26 cellular contexts compared by ENCODE assay signal in genomic region chr5:17357504-17357903, GRCh38.
"Had no signal": no experiment of that assay in that cellular context is flagged by ENCODE, and none has a peak within 500 bp of the region (broad histone marks: within the 10 kb centered on the region; RNA-seq: fewer than 3 reads in every experiment).

No MANE protein-coding gene starts in this region.

- H3K27me3 ChIP-seq: neural progenitor cell, neutrophil, right atrium auricular region, right lobe of liver, transverse colon, upper lobe of left lung had no signal

- H3K4me3 Mint-ChIP-seq: mesothelial cell of epicardium; natural killer cell; nephron progenitor cell; neural progenitor cell; stimulated activated memory B cell treated with anti-CD40 and anti-IgM and Interleukin-4, amounts not matched to agents 10 μg/mL and 1 μg/mL and 100 μg/mL, for 72 hours; stimulated activated naive CD8-positive, alpha-beta T cell treated with anti-CD3 and anti-CD28 coated beads, Interleukin-15, amount 100 ng/mL, for 72 hours had no signal

- H3K27ac ChIP-seq: left ventricle myocardium inferior, neural progenitor cell, neutrophil, parathyroid adenoma, right atrium auricular region, right lobe of liver, transverse colon, upper lobe of left lung had no signal

- DNase-seq: hypothalamus; islet precursor cell; left ventricle myocardium inferior; mesendoderm; naive B cell; natural killer cell; nephron progenitor cell; occipital lobe; right lobe of liver; stimulated activated CD4-positive, alpha-beta T cell treated with anti-CD3 and anti-CD28 coated beads, Interleukin-1b, Interleukin-23, amount 100 ng/mL, for 48 hours; stimulated activated CD4-positive, alpha-beta T cell treated with anti-CD3 and anti-CD28 coated beads, Interleukin-2, amount 100 ng/mL, for 48 hours; stimulated activated CD4-positive, alpha-beta T cell treated with anti-CD3 and anti-CD28 coated beads, Interleukin-4, amount 100 ng/mL, for 4 hours; stimulated activated CD8-positive, alpha-beta memory T cell treated with anti-CD3 and anti-CD28 coated beads, Interleukin-4, amount 100 ng/mL, for 48 hours; stimulated activated naive CD4-positive, alpha-beta T cell treated with Interleukin-2 at 50 U/mL for 16 hours; stimulated activated naive CD8-positive, alpha-beta T cell treated with anti-CD3 and anti-CD28 coated beads, Interleukin-15, amount 100 ng/mL, for 72 hours; substantia nigra; transverse colon; upper lobe of left lung had no signal

- H3K79me2 ChIP-seq: parathyroid adenoma had no signal

- H2AFZ ChIP-seq: neural progenitor cell, parathyroid adenoma had no signal

- H3K9ac ChIP-seq: neural progenitor cell, parathyroid adenoma had no signal

- H3K36me3 ChIP-seq: left ventricle myocardium inferior, neural progenitor cell, neutrophil, right atrium auricular region, right lobe of liver, transverse colon, upper lobe of left lung had no signal

- H3K4me2 ChIP-seq: neural progenitor cell, smooth muscle cell had no signal

- H3K4me1 Mint-ChIP-seq: natural killer cell; nephron progenitor cell; neural progenitor cell; stimulated activated naive CD8-positive, alpha-beta T cell treated with anti-CD3 and anti-CD28 coated beads, Interleukin-15, amount 100 ng/mL, for 72 hours had no signal

- H3K4me1 ChIP-seq: left ventricle myocardium inferior, parathyroid adenoma, right atrium auricular region, right lobe of liver, transverse colon, upper lobe of left lung had no signal

- H3K27ac Mint-ChIP-seq: mesothelial cell of epicardium; natural killer cell; nephron progenitor cell; neural progenitor cell; stimulated activated memory B cell treated with anti-CD40 and anti-IgM and Interleukin-4, amounts not matched to agents 10 μg/mL and 1 μg/mL and 100 μg/mL, for 72 hours; stimulated activated naive CD8-positive, alpha-beta T cell treated with anti-CD3 and anti-CD28 coated beads, Interleukin-15, amount 100 ng/mL, for 72 hours had no signal

- H3K36me3 Mint-ChIP-seq: mesothelial cell of epicardium, naive B cell, neural progenitor cell had no signal

- H3K9me3 ChIP-seq: neutrophil, right atrium auricular region, right lobe of liver, transverse colon, upper lobe of left lung had no signal

- H3K27me3 Mint-ChIP-seq: naive B cell; stimulated activated memory B cell treated with anti-CD40 and anti-IgM and Interleukin-4, amounts not matched to agents 10 μg/mL and 1 μg/mL and 100 μg/mL, for 72 hours; stimulated activated naive CD8-positive, alpha-beta T cell treated with anti-CD3 and anti-CD28 coated beads, Interleukin-15, amount 100 ng/mL, for 72 hours had no signal

- H3K4me3 ChIP-seq: left ventricle myocardium inferior, lung, neural progenitor cell, right atrium auricular region, right lobe of liver, smooth muscle cell, transverse colon, upper lobe of left lung had no signal
